ENCODE assay signal across 1 cellular context in the genomic region with DNA sequence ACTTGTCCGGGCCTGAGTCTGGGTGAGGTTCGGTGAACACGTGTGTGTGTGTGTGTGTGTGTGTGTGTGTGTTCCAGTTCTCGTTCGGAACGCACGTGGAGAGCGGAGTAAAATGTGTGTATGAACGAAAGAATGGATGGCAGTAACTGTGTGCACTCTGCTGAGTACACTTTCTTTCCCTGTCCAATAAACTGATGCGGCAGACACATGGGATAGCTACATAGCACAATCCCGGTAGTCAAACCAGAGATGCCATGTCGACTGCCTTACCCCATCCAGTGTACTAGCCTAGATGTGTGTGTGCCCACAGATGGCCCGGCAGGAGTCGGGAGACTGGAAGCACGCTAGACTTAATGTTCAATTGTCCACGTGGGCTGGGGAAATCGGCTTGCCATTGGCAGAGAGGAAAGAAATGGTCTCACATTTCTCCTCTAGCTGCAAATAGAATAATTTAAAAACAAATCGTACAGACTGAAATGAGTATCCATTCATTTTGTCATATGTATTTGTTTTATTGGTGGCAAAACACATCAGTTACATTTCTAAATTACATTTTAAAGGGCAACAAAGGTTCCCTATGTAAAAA.
TF ChIP-seq lines count a peak whose summit lies in the region.

No MANE protein-coding gene starts in this region.

TF ChIP-seq in HCT116, 20 proteins besides CTCF, POLR2A, EP300 and RAD21 (continued from another document):
- TF ChIP-seq CEBPB (IDR thresholded peaks at IDR 0.05; ENCODE audit: low read depth) (no peak), CBX3 (IDR thresholded peaks at IDR 0.05; ENCODE audit: low read depth) (peak; percentile 53; the same call in 1 of the 2 replicates)
- TF ChIP-seq, protein P1, sequence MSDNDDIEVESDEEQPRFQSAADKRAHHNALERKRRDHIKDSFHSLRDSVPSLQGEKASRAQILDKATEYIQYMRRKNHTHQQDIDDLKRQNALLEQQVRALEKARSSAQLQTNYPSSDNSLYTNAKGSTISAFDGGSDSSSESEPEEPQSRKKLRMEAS (IDR thresholded peaks at IDR 0.05), result peak; percentile 97
